In genomic region chr17:49696233-49696761, GRCh38 we compare ENCODE assay signal across 9 cellular contexts. TPM values are rescaled to one million over a fixed set of nuclear protein-coding genes. Genes with fewer than 3 reads are reported as not detected.
DNase-seq lines count a peak whose midpoint lies in the region; ATAC-seq lines count a peak whose summit lies in the region.
"Had no signal": no experiment of that assay in that cellular context is flagged by ENCODE, and none has a peak within 500 bp of the region (broad histone marks: within the 10 kb centered on the region; RNA-seq: fewer than 3 reads in every experiment).

No MANE protein-coding gene starts in this region.

- no peaks in the 10 kb centered on the region for H3K9me3 Mint-ChIP-seq in activated CD4-positive, alpha-beta T cell treated with anti-CD3 and anti-CD28 coated beads, Interleukin-2, amount 10 ng/mL, durations not matched to agents 24 days and 14 days
- no peaks in the 10 kb centered on the region for H3K9me3 Mint-ChIP-seq in stimulated activated naive B cell treated with anti-CD40 and anti-IgM and Interleukin-4, amounts not matched to agents 10 μg/mL and 1 μg/mL and 100 μg/mL, for 72 hours

- H2AFZ ChIP-seq in GM23248, result no peak overlapping the region

- no peaks in the 10 kb centered on the region for H3K9me2 ChIP-seq in GM23248 (ENCODE audit: insufficient read depth)

- no peak overlapping the region for H3K9ac ChIP-seq in GM23248

- in situ Hi-C loops in GM23248 (cut with MboI), result loop anchor here (10.0 kb wide), 1 partner anchor 271 kb away; no protein-coding TSS in a partner anchor

- 0 out of 2 replicates have a peak, but pooled peaks cover 4% of the 10 kb centered on the region for H3F3A ChIP-seq in GM23248 (ENCODE audit: insufficient read depth)

- H3K27ac Mint-ChIP-seq in activated CD4-positive, alpha-beta T cell treated with anti-CD3 and anti-CD28 coated beads, Interleukin-2, amount 10 ng/mL, durations not matched to agents 24 days and 14 days, result peak overlapping the region; percentile 82
- H3K27ac Mint-ChIP-seq in stimulated activated naive B cell treated with anti-CD40 and anti-IgM and Interleukin-4, amounts not matched to agents 10 μg/mL and 1 μg/mL and 100 μg/mL, for 72 hours, result peak overlapping the region; percentile 87

- no peaks in the 10 kb centered on the region for H3K9me3 ChIP-seq in GM23248 (ENCODE audit: low read depth)
- H3K9me3 ChIP-seq: gastrocnemius medialis had no signal

- 69 to 75% methylated on average over 8 of the region's 8 CpGs for WGBS in GM23248 (ENCODE audit: low coverage in 1 of 2, low lambda C conversion rate in 2 of 2, missing lambda C conversion rate in 2 of 2), 2 experiments

- H3K79me2 ChIP-seq in GM23248 (ENCODE audit: insufficient read depth), result no peaks in the 10 kb centered on the region

- no peaks in the 10 kb centered on the region for H3K27me3 ChIP-seq in layer of hippocampus (ENCODE audit: control insufficient read depth, insufficient read depth, low read length)
- H3K27me3 ChIP-seq in GM23248 (replicated peaks; ENCODE audit: insufficient read depth), result no peaks in the 10 kb centered on the region
- H3K27me3 ChIP-seq: gastrocnemius medialis had no signal

- intact Hi-C loops in activated CD4-positive, alpha-beta T cell treated with anti-CD3 and anti-CD28 coated beads, Interleukin-2, amount 10 ng/mL, durations not matched to agents 24 days and 14 days (cut with micrococcal nuclease), result loop anchor here (1.0 to 5.0 kb wide), 4 partner anchors 12 to 284 kb away; partner anchors contain the start of genes KAT7 and PHB1

- H3K4me1 Mint-ChIP-seq in activated CD4-positive, alpha-beta T cell treated with anti-CD3 and anti-CD28 coated beads, Interleukin-2, amount 10 ng/mL, durations not matched to agents 24 days and 14 days, result peaks cover 31% of the 10 kb centered on the region
- H3K4me1 Mint-ChIP-seq in stimulated activated naive B cell treated with anti-CD40 and anti-IgM and Interleukin-4, amounts not matched to agents 10 μg/mL and 1 μg/mL and 100 μg/mL, for 72 hours, result peaks cover 32 to 41% of the 10 kb centered on the region in 2 donors

- ATAC-seq in HG02885 (IDR thresholded peaks at IDR 0.05; ENCODE audit: poor library complexity, unreplicated experiment) (peak; percentile 70), GM21786 (IDR thresholded peaks at IDR 0.05; ENCODE audit: unreplicated experiment) (no peak), GM21390 (IDR thresholded peaks at IDR 0.05; ENCODE audit: unreplicated experiment) (no peak)
- peak; percentile 96 to 98 for ATAC-seq in stimulated activated naive B cell treated with anti-CD40 and anti-IgM and Interleukin-4, amounts not matched to agents 10 μg/mL and 1 μg/mL and 100 μg/mL, for 72 hours (replicated peaks)
- ATAC-seq: gastrocnemius medialis had no signal

- no peaks in the 10 kb centered on the region for H3K27me3 Mint-ChIP-seq in activated CD4-positive, alpha-beta T cell treated with anti-CD3 and anti-CD28 coated beads, Interleukin-2, amount 10 ng/mL, durations not matched to agents 24 days and 14 days
- H3K27me3 Mint-ChIP-seq in stimulated activated naive B cell treated with anti-CD40 and anti-IgM and Interleukin-4, amounts not matched to agents 10 μg/mL and 1 μg/mL and 100 μg/mL, for 72 hours, result peaks cover 0 to 4% of the 10 kb centered on the region in 2 donors

- H3K4me2 ChIP-seq in GM23248 (ENCODE audit: unreplicated experiment), result no peak overlapping the region

- H3K36me3 ChIP-seq in GM23248 (ENCODE audit: low read depth), result peaks cover 7% of the 10 kb centered on the region

- peak overlapping the region; percentile 58 for H3K4me3 Mint-ChIP-seq in activated CD4-positive, alpha-beta T cell treated with anti-CD3 and anti-CD28 coated beads, Interleukin-2, amount 10 ng/mL, durations not matched to agents 24 days and 14 days
- peak overlapping the region; percentile 7 to 46 for H3K4me3 Mint-ChIP-seq in stimulated activated naive B cell treated with anti-CD40 and anti-IgM and Interleukin-4, amounts not matched to agents 10 μg/mL and 1 μg/mL and 100 μg/mL, for 72 hours

- no peak overlapping the region for H3K4me3 ChIP-seq in GM23248
- H3K4me3 ChIP-seq: gastrocnemius medialis had no signal

- H3K4me1 ChIP-seq in GM23248 (ENCODE audit: insufficient read depth), result no peaks in the 10 kb centered on the region

- H3K36me3 Mint-ChIP-seq in activated CD4-positive, alpha-beta T cell treated with anti-CD3 and anti-CD28 coated beads, Interleukin-2, amount 10 ng/mL, durations not matched to agents 24 days and 14 days (ENCODE audit: low read depth), result peaks cover 21% of the 10 kb centered on the region
- peaks cover 11 to 20% of the 10 kb centered on the region in 2 donors for H3K36me3 Mint-ChIP-seq in stimulated activated naive B cell treated with anti-CD40 and anti-IgM and Interleukin-4, amounts not matched to agents 10 μg/mL and 1 μg/mL and 100 μg/mL, for 72 hours

- H4K20me1 ChIP-seq in GM23248 (ENCODE audit: insufficient read depth), result no peaks in the 10 kb centered on the region

- peak overlapping the region; percentile 30 for H3K27ac ChIP-seq in layer of hippocampus (ENCODE audit: low read depth, low read length)
- no peak overlapping the region for H3K27ac ChIP-seq in GM23248
- H3K27ac ChIP-seq: gastrocnemius medialis had no signal

- DNase-seq in activated CD4-positive, alpha-beta T cell treated with anti-CD3 and anti-CD28 coated beads, Interleukin-2, amount 10 ng/mL, durations not matched to agents 24 days and 14 days, result peak; percentile 89
- DNase-seq in stimulated activated naive B cell treated with anti-CD40 and anti-IgM and Interleukin-4, amounts not matched to agents 10 μg/mL and 1 μg/mL and 100 μg/mL, for 72 hours, result peak; percentile 84
- DNase-seq in NCI-H526 treated with DMSO at 0.1 percent for 48 hours (lab: John Stamatoyannopoulos, UW) (no peak), GM23248 (no peak)

RNA-seq across cellular contexts. Expression of gene SLC35B1, which starts 11.5 kb away (rescaled TPM):
- 78.9 and 79.5 TPM in 2 replicates for total RNA-seq in activated CD4-positive, alpha-beta T cell treated with anti-CD3 and anti-CD28 coated beads, Interleukin-2, amount 10 ng/mL, durations not matched to agents 24 days and 14 days
- 38.3 and 71.7 TPM in 2 replicates for total RNA-seq in GM23248 (2014; rRNA removed; shearing (Covaris generic))
- polyA plus RNA-seq in GM23248 (2016; fragmentation: Nextera tagmentation; extraction: Ambion mirVana), result 66.5 and 70.3 TPM in 2 replicates

RNA-seq across cellular contexts. Expression of gene SPOP, which starts 18.4 kb away (rescaled TPM):
- 56.0 and 61.4 TPM in 2 replicates for total RNA-seq in activated CD4-positive, alpha-beta T cell treated with anti-CD3 and anti-CD28 coated beads, Interleukin-2, amount 10 ng/mL, durations not matched to agents 24 days and 14 days
- 40.5 and 69.8 TPM in 2 replicates for total RNA-seq in GM23248 (2014; rRNA removed; shearing (Covaris generic))
- polyA plus RNA-seq in GM23248 (2016; fragmentation: Nextera tagmentation; extraction: Ambion mirVana), result 64.1 and 66.0 TPM in 2 replicates

Comparison
In these comparisons a context has a peak if more than half of its experiments do, and no peak if none do; other contexts are left out.
1. ATAC-seq: peak in HG02885 (single experiment) and stimulated activated naive B cell treated with anti-CD40 and anti-IgM and Interleukin-4, amounts not matched to agents 10 μg/mL and 1 μg/mL and 100 μg/mL, for 72 hours (2 of 2); none in GM21786 (single experiment) and GM21390 (single experiment).
2. DNase-seq: peak in activated CD4-positive, alpha-beta T cell treated with anti-CD3 and anti-CD28 coated beads, Interleukin-2, amount 10 ng/mL, durations not matched to agents 24 days and 14 days (single experiment) and stimulated activated naive B cell treated with anti-CD40 and anti-IgM and Interleukin-4, amounts not matched to agents 10 μg/mL and 1 μg/mL and 100 μg/mL, for 72 hours (single experiment); none in NCI-H526 treated with DMSO at 0.1 percent for 48 hours (single experiment) and GM23248 (single experiment).